In the genomic region with DNA sequence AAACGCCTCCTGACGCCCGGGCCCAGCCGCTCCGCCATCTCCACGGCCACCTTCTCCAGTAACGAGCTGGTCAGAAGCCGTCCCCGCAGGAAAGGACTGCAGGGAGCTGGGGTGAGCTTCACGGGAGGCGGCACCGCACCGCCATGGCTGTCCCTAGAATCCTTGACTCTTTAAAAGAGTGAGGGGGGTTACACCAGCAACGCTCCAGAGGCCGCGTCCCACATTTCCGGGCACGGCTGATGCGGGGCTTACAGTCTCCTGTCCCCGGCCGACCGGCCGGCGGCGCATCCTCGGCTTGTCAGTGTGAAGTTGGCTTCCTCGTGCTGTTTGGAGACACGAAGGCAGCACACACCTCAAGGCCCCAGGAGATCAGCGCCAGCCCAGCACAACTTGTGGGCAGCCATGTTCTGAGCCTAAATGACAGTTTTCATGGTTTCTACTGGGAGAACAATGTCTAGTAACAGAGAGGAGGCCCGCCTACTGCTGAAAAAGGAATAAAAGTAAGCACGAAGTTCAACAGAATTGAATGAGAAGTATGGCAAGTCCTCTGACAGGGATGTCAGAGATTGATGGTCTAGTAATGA, we compare ENCODE assay signal across 19 cellular contexts. TPM values are rescaled to one million over a fixed set of nuclear protein-coding genes. Genes with fewer than 3 reads are reported as not detected.
DNase-seq lines count a peak whose midpoint lies in the region; ATAC-seq, FAIRE-seq and TF ChIP-seq lines count a peak whose summit lies in the region.
"Had no signal": no experiment of that assay in that cellular context is flagged by ENCODE, and none has a peak within 500 bp of the region (broad histone marks: within the 10 kb centered on the region; RNA-seq: fewer than 3 reads in every experiment).

No MANE protein-coding gene starts in this region.

- POLR2A ChIA-PET in activated CD4-positive, alpha-beta memory T cell treated with anti-CD3 and anti-CD28 coated beads for 36 hours (lab: Charles Lee), result no interaction called here

- no peaks in the 10 kb centered on the region for H4K20me1 ChIP-seq in BLaER1

- no peaks in the 10 kb centered on the region for H3K36me3 Mint-ChIP-seq in activated CD4-positive, alpha-beta memory T cell treated with anti-CD3 and anti-CD28 coated beads for 36 hours
- H3K36me3 Mint-ChIP-seq: CD4-positive, CD25-positive, alpha-beta regulatory T cell; CD8-positive, alpha-beta memory T cell had no signal

- in situ Hi-C loops in G401 (cut with HindIII; ENCODE audit: low sequenced_read_pairs), result no loop called here

- H3K9me3 Mint-ChIP-seq in activated CD4-positive, alpha-beta memory T cell treated with anti-CD3 and anti-CD28 coated beads for 36 hours, result no peaks in the 10 kb centered on the region
- H3K9me3 Mint-ChIP-seq: CD4-positive, CD25-positive, alpha-beta regulatory T cell; CD8-positive, alpha-beta memory T cell; GM23338 had no signal

- no peak for TF ChIP-seq CTCF in kidney (IDR thresholded peaks at IDR 0.05; ENCODE audit: borderline replicate concordance, extremely low read depth, insufficient read depth)

- FAIRE-seq in HTR-8/SVneo (lab: Jason Lieb, UNC) (peak; percentile 49), kidney (lab: Jason Lieb, UNC) (no peak)
- FAIRE-seq: D721Med, GM12892, GM18507, H54, K562 had no signal

- H3K9ac ChIP-seq in BLaER1 (no peak overlapping the region), kidney (ENCODE audit: low read length in 2 of 2) (no peak overlapping the region)

- CTCF ChIA-PET in activated CD4-positive, alpha-beta memory T cell treated with anti-CD3 and anti-CD28 coated beads for 36 hours (lab: Charles Lee), result no interaction called here

- H3K4me1 Mint-ChIP-seq in activated CD4-positive, alpha-beta memory T cell treated with anti-CD3 and anti-CD28 coated beads for 36 hours (ENCODE audit: low read depth), result no peaks in the 10 kb centered on the region
- H3K4me1 Mint-ChIP-seq: B cell had no signal

- H3K27ac ChIP-seq in BLaER1 (no peak overlapping the region), kidney (ENCODE audit: low read depth in 2 of 2, low read length in 2 of 2) (no peak overlapping the region)

- H3K27me3 Mint-ChIP-seq in activated CD4-positive, alpha-beta memory T cell treated with anti-CD3 and anti-CD28 coated beads for 36 hours, result no peaks in the 10 kb centered on the region
- H3K27me3 Mint-ChIP-seq: CD4-positive, CD25-positive, alpha-beta regulatory T cell had no signal

- ATAC-seq in left colon, result no peak
- ATAC-seq: GM23338, K562 had no signal

- no peaks in the 10 kb centered on the region for H3K27me3 ChIP-seq in BLaER1

- H3K4me3 ChIP-seq in BLaER1 (no peak overlapping the region), kidney (ENCODE audit: low read length in 2 of 2) (no peak overlapping the region)
- H3K4me3 ChIP-seq: GM23338, K562 had no signal

- H3K36me3 ChIP-seq in BLaER1 (no peaks in the 10 kb centered on the region), kidney (ENCODE audit: control insufficient read depth in 1 of 2, insufficient read depth in 2 of 2, low read length in 2 of 2) (peaks cover 0 to 3% of the 10 kb centered on the region in 2 donors)

- no peak overlapping the region for H3K27ac Mint-ChIP-seq in activated CD4-positive, alpha-beta memory T cell treated with anti-CD3 and anti-CD28 coated beads for 36 hours
- H3K27ac Mint-ChIP-seq: B cell; CD4-positive, CD25-positive, alpha-beta regulatory T cell; CD8-positive, alpha-beta memory T cell; GM23338 had no signal

- DNase-seq in G401 (ENCODE audit: low spot score) (peak; percentile 42), HTR-8/SVneo (ENCODE audit: insufficient read length, low spot score) (no peak), kidney (peak; percentile 74), posterior vena cava (ENCODE audit: low spot score) (no peak), left colon (no peak)
- no peak for DNase-seq in activated CD4-positive, alpha-beta memory T cell treated with anti-CD3 and anti-CD28 coated beads for 36 hours
- DNase-seq: C1 segment of cervical spinal cord; CD4-positive, CD25-positive, alpha-beta regulatory T cell; CD8-positive, alpha-beta memory T cell; COR-L47; GDM1 had no signal

- no peak overlapping the region for H3K4me3 Mint-ChIP-seq in activated CD4-positive, alpha-beta memory T cell treated with anti-CD3 and anti-CD28 coated beads for 36 hours
- H3K4me3 Mint-ChIP-seq: B cell; CD4-positive, CD25-positive, alpha-beta regulatory T cell; CD8-positive, alpha-beta memory T cell; GM23338 had no signal

- H3K9me3 ChIP-seq in BLaER1 (no peaks in the 10 kb centered on the region), kidney (ENCODE audit: control insufficient read depth in 1 of 2, low read length in 2 of 2) (no peaks in the 10 kb centered on the region)

- intact Hi-C loops in kidney (cut with DNase I), result no loop called here
- intact Hi-C loops in activated CD4-positive, alpha-beta memory T cell treated with anti-CD3 and anti-CD28 coated beads for 36 hours (cut with micrococcal nuclease), result no loop called here
- intact Hi-C loops in posterior vena cava (cut with DNase I), result no loop called here
- intact Hi-C loops in left colon (cut with DNase I, micrococcal nuclease), result no loop called here

- H3K4me1 ChIP-seq in BLaER1, result peaks cover 26% of the 10 kb centered on the region
- H3K4me1 ChIP-seq in kidney (ENCODE audit: control insufficient read depth in 1 of 2, insufficient read depth in 1 of 2, low read depth in 1 of 2, low read length in 2 of 2), result peaks cover 0 to 11% of the 10 kb centered on the region in 2 donors

- H3K4me2 ChIP-seq in BLaER1, result peak overlapping the region; percentile 28; the same call in 1 of the 2 replicates
- H3K4me2 ChIP-seq: GM23338 had no signal

RNA-seq across cellular contexts. Expression of gene SLC2A4RG, which starts 30.4 kb away (rescaled TPM):
- 71.8 and 118 TPM in 2 replicates for total RNA-seq in G401 (2014; rRNA removed; shearing (Covaris generic))
- total RNA-seq in kidney (154 TPM), posterior vena cava (100 to 1,000 TPM in 1 of 2 donors, 10 to 100 TPM in 1; 54.0 to 112 TPM), left colon (10 to 100 TPM; 41.2 to 48.0 TPM)
- 171 TPM for polyA plus RNA-seq in kidney (ENCODE audit: insufficient read depth, low read depth, low replicate concordance)
- total RNA-seq in activated CD4-positive, alpha-beta memory T cell treated with anti-CD3 and anti-CD28 coated beads for 36 hours, result 10 to 100 TPM; 58.9 to 59.0 TPM

RNA-seq across cellular contexts. Expression of gene LIME1, which starts 33.5 kb away (rescaled TPM):
- total RNA-seq in G401 (2014; rRNA removed; shearing (Covaris generic)), result 12.6 and 15.1 TPM in 2 replicates
- total RNA-seq in kidney (12.1 TPM), posterior vena cava (1 to 10 TPM; 4.2 to 4.9 TPM), left colon (10 to 100 TPM; 11.1 to 13.4 TPM)
- 114 TPM for polyA plus RNA-seq in kidney (ENCODE audit: insufficient read depth, low read depth, low replicate concordance)
- total RNA-seq in activated CD4-positive, alpha-beta memory T cell treated with anti-CD3 and anti-CD28 coated beads for 36 hours, result 10 to 100 TPM; 14.7 to 17.6 TPM

Comparison
In these comparisons a context has a peak if more than half of its experiments do, and no peak if none do; other contexts are left out.
1. DNase-seq: peak in G401 (single experiment) and kidney (single experiment); none in HTR-8/SVneo (single experiment), activated CD4-positive, alpha-beta memory T cell treated with anti-CD3 and anti-CD28 coated beads for 36 hours (single experiment), posterior vena cava (single experiment) and left colon (0 of 2).